Comparison of ENCODE assay signal across 29 cellular contexts in the genomic region with DNA sequence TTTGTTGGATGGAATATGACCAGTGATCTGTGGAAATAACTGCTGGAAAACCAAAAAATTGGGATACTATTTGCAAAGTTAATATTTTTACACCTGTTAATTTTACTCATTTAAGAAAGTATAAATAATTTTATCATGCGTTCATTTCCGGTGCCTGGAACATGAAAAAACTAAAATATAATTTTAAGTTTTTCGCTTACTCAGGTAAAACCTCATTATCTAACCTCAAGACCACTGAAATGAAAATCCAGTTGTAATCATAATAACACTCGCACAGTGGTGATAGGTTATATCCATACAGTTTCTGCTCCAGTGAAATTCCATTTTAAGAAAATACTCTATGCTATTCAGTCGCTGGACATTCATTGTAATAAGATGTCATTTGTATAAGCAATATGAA.
"Had no signal": no experiment of that assay in that cellular context is flagged by ENCODE, and none has a peak within 500 bp of the region (broad histone marks: within the 10 kb centered on the region; RNA-seq: fewer than 3 reads in every experiment).

No MANE protein-coding gene starts in this region.

- H3K79me2 ChIP-seq: hepatocyte had no signal

- H3K4me2 ChIP-seq: hepatocyte had no signal

- H3K4me3 Mint-ChIP-seq: dendritic cell treated with granulocyte-macrophage colony-stimulating factor and Interleukin-4, amounts not matched to agents 40 ng/mL and 50 ng/mL, for 4 days; effector memory CD8-positive, alpha-beta T cell; endodermal cell had no signal

- ATAC-seq: effector memory CD8-positive, alpha-beta T cell; esophagus mucosa; foreskin keratinocyte; gastrocnemius medialis; gastroesophageal sphincter; heart left ventricle; heart right ventricle had no signal

- H3K27ac ChIP-seq: colonic mucosa, coronary artery, dorsolateral prefrontal cortex, epithelial cell of prostate, esophagus muscularis mucosa, esophagus squamous epithelium, foreskin keratinocyte, gastrocnemius medialis, gastroesophageal sphincter, heart left ventricle, heart right ventricle, hepatocyte had no signal

- H3K27me3 Mint-ChIP-seq: dendritic cell treated with granulocyte-macrophage colony-stimulating factor and Interleukin-4, amounts not matched to agents 40 ng/mL and 50 ng/mL, for 4 days; effector memory CD8-positive, alpha-beta T cell had no signal

- H3K4me3 ChIP-seq: colonic mucosa, coronary artery, dorsolateral prefrontal cortex, esophagus muscularis mucosa, esophagus squamous epithelium, gastrocnemius medialis, gastroesophageal sphincter, heart left ventricle, heart right ventricle, hepatocyte had no signal

- H3K9me3 ChIP-seq: colonic mucosa, gastrocnemius medialis had no signal

- FAIRE-seq: colon, endometrium, endothelial cell of umbilical vein, frontal cortex had no signal

- H3K27ac Mint-ChIP-seq: dendritic cell treated with granulocyte-macrophage colony-stimulating factor and Interleukin-4, amounts not matched to agents 40 ng/mL and 50 ng/mL, for 4 days; effector memory CD8-positive, alpha-beta T cell; endodermal cell had no signal

- H3K4me1 ChIP-seq: colonic mucosa, esophagus muscularis mucosa, esophagus squamous epithelium, foreskin keratinocyte, gastrocnemius medialis, gastroesophageal sphincter, heart left ventricle, heart right ventricle had no signal

- H3K27me3 ChIP-seq: colonic mucosa, dorsolateral prefrontal cortex, esophagus muscularis mucosa, esophagus squamous epithelium, foreskin keratinocyte, gastrocnemius medialis, gastroesophageal sphincter, heart left ventricle, heart right ventricle, hepatocyte had no signal

- DNase-seq: colonic mucosa; cortex of kidney; dermis blood vessel endothelial cell; dorsolateral prefrontal cortex; effector CD4-positive, alpha-beta T cell; effector CD8-positive, alpha-beta T cell; effector memory CD4-positive, alpha-beta T cell; effector memory CD8-positive, alpha-beta T cell; endodermal cell; erythroblast; esophagus squamous epithelium; foreskin fibroblast; foreskin keratinocyte; foreskin melanocyte; gastrocnemius medialis; head of caudate nucleus; heart left ventricle; heart right ventricle had no signal

- H2AFZ ChIP-seq: hepatocyte had no signal

- H3K36me3 ChIP-seq: colonic mucosa, esophagus muscularis mucosa, esophagus squamous epithelium, gastrocnemius medialis, gastroesophageal sphincter, heart left ventricle, heart right ventricle had no signal
